22 cellular contexts compared by ENCODE assay signal in genomic region chr4:90349632-90350031, GRCh38.
"Had no signal": no experiment of that assay in that cellular context is flagged by ENCODE, and none has a peak within 500 bp of the region (broad histone marks: within the 10 kb centered on the region; RNA-seq: fewer than 3 reads in every experiment).

No MANE protein-coding gene starts in this region.

- H3K9me3 ChIP-seq: gastroesophageal sphincter, lower lobe of right lung, neutrophil, right atrium auricular region, sigmoid colon, thyroid gland had no signal

- H3K4me3 ChIP-seq: coronary artery, gastroesophageal sphincter, left ventricle myocardium inferior, lower lobe of right lung, right atrium auricular region, sigmoid colon, skin epidermis, thyroid gland had no signal

- H3K4me3 Mint-ChIP-seq: endodermal cell, immature natural killer cell, nephron progenitor cell, type B pancreatic cell had no signal

- DNase-seq: effector CD4-positive, alpha-beta T cell; endodermal cell; glutamatergic neuron; immature natural killer cell; kidney; left cardiac atrium; left ventricle myocardium inferior; lower lobe of right lung; mesenchymal stem cell; midbrain; nephron progenitor cell; sigmoid colon; stimulated activated CD4-positive, alpha-beta T cell treated with anti-CD3 and anti-CD28 coated beads, Interleukin-12 subunit alpha, Interleukin-12 subunit beta, amount 100 ng/mL, for 4 hours; stimulated activated naive CD4-positive, alpha-beta T cell; thyroid gland had no signal

- H3K27ac Mint-ChIP-seq: endodermal cell, immature natural killer cell, nephron progenitor cell, type B pancreatic cell had no signal

- H3K9me3 Mint-ChIP-seq: endodermal cell, nephron progenitor cell, type B pancreatic cell had no signal

- H3K4me1 Mint-ChIP-seq: endodermal cell, nephron progenitor cell had no signal

- H3K4me1 ChIP-seq: gastroesophageal sphincter, left ventricle myocardium inferior, lower lobe of right lung, right atrium auricular region, sigmoid colon, thyroid gland had no signal

- H3K27ac ChIP-seq: coronary artery, gastroesophageal sphincter, left ventricle myocardium inferior, lower lobe of right lung, neutrophil, right atrium auricular region, sigmoid colon, skin epidermis, thyroid gland had no signal

- ATAC-seq: esophagus mucosa, gastroesophageal sphincter, left cardiac atrium, lower lobe of right lung had no signal

- H3K27me3 ChIP-seq: gastroesophageal sphincter, neutrophil, right atrium auricular region, sigmoid colon, thyroid gland had no signal

- H3K36me3 ChIP-seq: gastroesophageal sphincter, left ventricle myocardium inferior, lower lobe of right lung, neutrophil, right atrium auricular region, sigmoid colon, thyroid gland had no signal

- H3K36me3 Mint-ChIP-seq: immature natural killer cell, type B pancreatic cell had no signal

- H3K27me3 Mint-ChIP-seq: type B pancreatic cell had no signal
